11 cellular contexts compared by ENCODE assay signal in genomic region chr22:41541484-41541883, GRCh38. TPM values are rescaled to one million over a fixed set of nuclear protein-coding genes. Genes with fewer than 3 reads are reported as not detected.
A peak's percentile ranks its signal among the peaks of the same experiment; 100 is the strongest.
DNase-seq lines count a peak whose midpoint lies in the region; ATAC-seq, FAIRE-seq and TF ChIP-seq lines count a peak whose summit lies in the region.
"Had no signal": no experiment of that assay in that cellular context is flagged by ENCODE, and none has a peak within 500 bp of the region (broad histone marks: within the 10 kb centered on the region; RNA-seq: fewer than 3 reads in every experiment).

No MANE protein-coding gene starts in this region.

- DNase-seq in Caco-2 = no peak
- DNase-seq in NB4 (ENCODE audit: low read depth) = no peak
- DNase-seq in GM12878 (ENCODE audit: low read depth, low spot score) = no peak
- no peak for DNase-seq in nephron progenitor cell
- no peak for DNase-seq in activated CD4-positive, CD25-positive, alpha-beta regulatory T cell (lab: John Stamatoyannopoulos, UW)
- DNase-seq in Peyer's patch = no peak
- DNase-seq: cortex of kidney, kidney, T1000 had no signal

- H3K27ac Mint-ChIP-seq in Caco-2 (ENCODE audit: unreplicated experiment) (no peak overlapping the region), nephron progenitor cell (peak overlapping the region; percentile 49)

- H4K20me1 ChIP-seq in GM12878 (ENCODE audit: control insufficient read depth, insufficient read depth) = 0 out of 2 replicates have a peak, but pooled peaks cover 3% of the 10 kb centered on the region

- TF ChIP-seq RAD21 in GM12878 (IDR thresholded peaks at IDR 0.05; ENCODE audit: insufficient read depth, low read depth, low read length) = no peak

- H3K36me3 ChIP-seq in Caco-2 (ENCODE audit: control insufficient read depth, insufficient read depth, low read length) = no peaks in the 10 kb centered on the region; the same call in 1 of the 2 replicates
- peaks cover 7 to 11% of the 10 kb centered on the region in 2 experiments for H3K36me3 ChIP-seq in GM12878 (ENCODE audit: control insufficient read depth in 2 of 2, insufficient read depth in 2 of 2, low read length in 1 of 2)
- H3K36me3 ChIP-seq in Peyer's patch = no peaks in the 10 kb centered on the region

- H3K4me1 Mint-ChIP-seq in Caco-2 (ENCODE audit: low read depth, unreplicated experiment) (peaks cover 24% of the 10 kb centered on the region), nephron progenitor cell (peaks cover 50% of the 10 kb centered on the region)

- in situ Hi-C loops in GM12878 (cut with MboI) = no loop called here

- TF ChIP-seq CTCF in Caco-2 (IDR thresholded peaks at IDR 0.05; ENCODE audit: insufficient read depth in 1 of 2, low read depth in 1 of 2, low read length in 1 of 2, severe bottlenecking in 1 of 2, unreplicated experiment in 1 of 2) = no peak
- no peak for TF ChIP-seq CTCF in NB4 (IDR thresholded peaks at IDR 0.05; ENCODE audit: low read depth, low read length)
- no peak for TF ChIP-seq CTCF in GM12878 (IDR thresholded peaks at IDR 0.05 in 2 of 3, conservative IDR thresholded peaks at IDR 0.05 in 1 of 3; ENCODE audit: control insufficient read depth in 2 of 3, extremely low read depth in 1 of 3, insufficient read depth in 1 of 3, low read depth in 3 of 3, low read length in 3 of 3)
- no peak for TF ChIP-seq CTCF in nephron progenitor cell (IDR thresholded peaks at IDR 0.05)
- no peak for TF ChIP-seq CTCF in Peyer's patch (IDR thresholded peaks at IDR 0.05)

- H3K9me3 Mint-ChIP-seq in Caco-2 (ENCODE audit: unreplicated experiment) = no peaks in the 10 kb centered on the region
- H3K9me3 Mint-ChIP-seq in nephron progenitor cell = no peaks in the 10 kb centered on the region

- H3K36me3 Mint-ChIP-seq in Caco-2 (ENCODE audit: insufficient read depth, unreplicated experiment) = peaks cover 30% of the 10 kb centered on the region
- H3K36me3 Mint-ChIP-seq in nephron progenitor cell (ENCODE audit: low read depth) = peaks cover 19% of the 10 kb centered on the region

- 82% methylated on average over 3 of the region's 3 CpGs for WGBS in GM12878 (ENCODE audit: insufficient coverage, insufficient replicate concordance, low lambda C conversion rate, missing lambda C conversion rate)

- SMC1A ChIA-PET in GM12878 (lab: Charles Lee; ENCODE audit: uncharacterized antibody, unreplicated experiment) = interaction anchor here (1.2 to 2.8 kb wide), 4 partner anchors 38 to 56 kb away, joined by 3 to 15 read pairs (median 6); partner anchors contain the start of gene PMM1

- peak overlapping the region; percentile 8; the same call in 1 of the 2 replicates for H3K9ac ChIP-seq in GM12878 (ENCODE audit: control insufficient read depth, insufficient read depth, low read length)

- peak overlapping the region; percentile 68 for H3K4me2 ChIP-seq in GM12878 (ENCODE audit: control insufficient read depth, insufficient read depth)

- no peak overlapping the region for H3K27ac ChIP-seq in GM12878 (ENCODE audit: control insufficient read depth, insufficient read depth)
- H3K27ac ChIP-seq in Peyer's patch = no peak overlapping the region

- BruUV-seq in Caco-2 (replicated peaks; lab: Mats Ljungman, UMichigan) = no TSS peak
- BruUV-seq in GM12878 (replicated peaks; lab: Mats Ljungman, UMichigan) = no TSS peak

- no peak for TF ChIP-seq POLR2A in NB4 (IDR thresholded peaks at IDR 0.05; ENCODE audit: extremely low read depth, insufficient read length)
- TF ChIP-seq POLR2A in GM12878 (IDR thresholded peaks at IDR 0.05; ENCODE audit: low read depth, low read length) = no peak
- TF ChIP-seq POLR2A in Peyer's patch (IDR thresholded peaks at IDR 0.05) = no peak

- intact Hi-C loops in Caco-2 (cut with micrococcal nuclease; ENCODE audit: unreplicated experiment) (no loop called here), GM12878 (cut with micrococcal nuclease; ENCODE audit: unreplicated experiment) (loop anchor here (5.0 kb wide), 1 partner anchor 56 kb away; no protein-coding TSS in a partner anchor)

- H3K9me3 ChIP-seq in Caco-2 (no peaks in the 10 kb centered on the region), GM12878 (replicated peaks; ENCODE audit: control insufficient read depth, insufficient read depth, low read length) (no peaks in the 10 kb centered on the region), Peyer's patch (no peaks in the 10 kb centered on the region)

- no peak for TF ChIP-seq EP300 in GM12878 (IDR thresholded peaks at IDR 0.05; ENCODE audit: borderline replicate concordance in 1 of 2, control insufficient read depth in 1 of 2, low read depth in 2 of 2, low read length in 2 of 2)

- H3K27me3 Mint-ChIP-seq in Caco-2 (ENCODE audit: insufficient read depth, unreplicated experiment) (no peaks in the 10 kb centered on the region), nephron progenitor cell (ENCODE audit: low read depth, poor library complexity) (peaks cover 11% of the 10 kb centered on the region)

- H3K4me3 Mint-ChIP-seq in Caco-2 (ENCODE audit: unreplicated experiment) (peak overlapping the region; percentile 16), nephron progenitor cell (peak overlapping the region; percentile 8)

- POLR2A ChIA-PET in Caco-2 (lab: Charles Lee) = no interaction called here
- POLR2A ChIA-PET in GM12878 (lab: Charles Lee) = interaction anchor here (0.9 kb wide), 1 partner anchor 105 kb away, joined by 3 read pairs; no protein-coding TSS in a partner anchor

- RAD21 ChIA-PET in GM12878 (lab: Charles Lee; ENCODE audit: unreplicated experiment) = no interaction called here

- H3K27me3 ChIP-seq in Caco-2 (replicated peaks; ENCODE audit: control insufficient read depth, insufficient read depth, low read length) (no peaks in the 10 kb centered on the region), GM12878 (replicated peaks in 1 of 2; ENCODE audit: control insufficient read depth in 2 of 2, insufficient read depth in 2 of 2, low read length in 1 of 2) (no peaks in the 10 kb centered on the region), Peyer's patch (no peaks in the 10 kb centered on the region)

- ATAC-seq in GM12878 = no peak
- ATAC-seq in GM21381 (IDR thresholded peaks at IDR 0.05; ENCODE audit: unreplicated experiment) = no peak
- ATAC-seq: HCT116 had no signal

- peaks cover 42% of the 10 kb centered on the region for H3K79me2 ChIP-seq in GM12878 (ENCODE audit: control insufficient read depth, insufficient read depth, low read length)

- H3K4me3 ChIP-seq in Caco-2 (ENCODE audit: low read depth, low read length) = no peak overlapping the region
- peak overlapping the region; percentile 34 for H3K4me3 ChIP-seq in NB4 (ENCODE audit: low read depth, low read length)
- H3K4me3 ChIP-seq in GM12878 = peak overlapping the region; percentile 88
- H3K4me3 ChIP-seq in Peyer's patch = no peak overlapping the region

- FAIRE-seq in GM12878 (lab: Jason Lieb, UNC) = no peak
- FAIRE-seq: kidney had no signal

- CTCF ChIA-PET in Caco-2 (lab: Charles Lee) = interaction anchor here (0.5 kb wide), 1 partner anchor 66 kb away, joined by 6 read pairs; no protein-coding TSS in a partner anchor
- CTCF ChIA-PET in GM12878 (lab: Yijun Ruan, JAX) = interaction anchor here (1.0 to 5.0 kb wide), 5 partner anchors 9 to 138 kb away, joined by 3 to 46 read pairs (median 26); partner anchors contain the start of gene PMM1

- no peak overlapping the region for H2AFZ ChIP-seq in GM12878 (ENCODE audit: control insufficient read depth, low read depth, low read length)

- peaks cover 15% of the 10 kb centered on the region for H3K4me1 ChIP-seq in Caco-2
- no peaks in the 10 kb centered on the region for H3K4me1 ChIP-seq in GM12878 (ENCODE audit: control insufficient read depth, insufficient read depth, low read length)
- H3K4me1 ChIP-seq in Peyer's patch = peaks cover 0 to 35% (median 13%) of the 10 kb centered on the region in 4 donors

RNA-seq across cellular contexts. Expression of gene POLR3H, which starts 2.8 kb away (rescaled TPM):
- total RNA-seq in Caco-2 (2022) (42.2 and 45.4 TPM in 2 replicates), GM12878 (2014; rRNA removed) (10.0 and 12.2 TPM in 2 replicates), GM12878 (2014; rRNA removed; fragmentation: Illumina TruSeq; extraction: Trizol) (14.4 and 17.4 TPM in 2 replicates), GM12878 (2021) (36.6 and 40.9 TPM in 2 replicates), Peyer's patch (10 to 100 TPM in 3 of 4 donors, 1 to 10 TPM in 1; 9.5 to 14.9 (median 13.0) TPM)
- 25.4 and 28.9 TPM in 2 replicates for total RNA-seq in GM12878 (2013; cell fraction: nucleolus; rRNA removed)
- 5.4 TPM for polyA plus RNA-seq in GM12878 (2011; ENCODE audit: low read depth)
- polyA plus RNA-seq in GM12878 (2011; rRNA removed) (15.7 and 29.8 TPM in 2 replicates), GM12878 (2014; fragmentation: Illumina TruSeq; extraction: Trizol) (12.3 and 26.2 TPM in 2 replicates), GM12878 (2014; fragmentation: Nextera tagmentation; extraction: Ambion mirVana) (1 to 10 TPM; 3.5 to 5.8 TPM), GM12878 (2014; rRNA removed) (23.1 and 26.0 TPM in 2 replicates), GM12878 (2016; fragmentation: Nextera tagmentation; extraction: Ambion mirVana) (10 to 100 TPM; 58.7 to 62.7 TPM)
- 41.0 and 42.2 TPM in 2 replicates for polyA plus RNA-seq in GM12878 (2011; cell fraction: cytosol; rRNA removed)
- polyA plus RNA-seq in GM12878 (2011; cell fraction: nucleus; rRNA removed) = 23.0 and 31.0 TPM in 2 replicates
- polyA plus RNA-seq in GM12878 (2012) = 14.0 and 14.6 TPM in 2 replicates
- polyA minus RNA-seq in GM12878 (2011; rRNA and poly(A)+ RNA removed) = 23.0 and 37.8 TPM in 2 replicates
- 6.1 and 9.0 TPM in 2 replicates for polyA minus RNA-seq in GM12878 (2011; cell fraction: cytosol; rRNA and poly(A)+ RNA removed)
- 12.0 and 23.2 TPM in 2 replicates for polyA minus RNA-seq in GM12878 (2011; cell fraction: nucleus; rRNA and poly(A)+ RNA removed)

RNA-seq across cellular contexts. Expression of gene CSDC2, which starts 19.3 kb away (rescaled TPM):
- total RNA-seq in Caco-2 (2022) (0.37 and 0.41 TPM in 2 replicates), GM12878 (2014; rRNA removed) (not detected in 2 replicates), GM12878 (2014; rRNA removed; fragmentation: Illumina TruSeq; extraction: Trizol) (not detected in 2 replicates), GM12878 (2021) (0.08 and 0.13 TPM in 2 replicates), Peyer's patch (1 to 10 TPM in 1 of 4 donors, under 1 TPM in 1, not detected in 2; 0.80 to 1.5 TPM)
- not detected in 2 replicates for total RNA-seq in GM12878 (2013; cell fraction: nucleolus; rRNA removed)
- not detected for polyA plus RNA-seq in GM12878 (2011; ENCODE audit: low read depth)
- polyA plus RNA-seq in GM12878 (2011; rRNA removed) (not detected in 2 replicates), GM12878 (2014; fragmentation: Illumina TruSeq; extraction: Trizol) (not detected in 2 replicates), GM12878 (2014; fragmentation: Nextera tagmentation; extraction: Ambion mirVana) (not detected), GM12878 (2014; rRNA removed) (not detected in 2 replicates), GM12878 (2016; fragmentation: Nextera tagmentation; extraction: Ambion mirVana) (not detected)
- not detected in 2 replicates for polyA plus RNA-seq in GM12878 (2011; cell fraction: cytosol; rRNA removed)
- not detected in 2 replicates for polyA plus RNA-seq in GM12878 (2011; cell fraction: nucleus; rRNA removed)
- polyA plus RNA-seq in GM12878 (2012) = not detected in 2 replicates
- polyA minus RNA-seq in GM12878 (2011; rRNA and poly(A)+ RNA removed) = not detected in 2 replicates
- not detected in 2 replicates for polyA minus RNA-seq in GM12878 (2011; cell fraction: cytosol; rRNA and poly(A)+ RNA removed)
- polyA minus RNA-seq in GM12878 (2011; cell fraction: nucleus; rRNA and poly(A)+ RNA removed) = not detected in 2 replicates

RNA-seq across cellular contexts. Expression of gene PMM1, which starts 48.2 kb away (rescaled TPM):
- 27.8 and 29.6 TPM in 2 replicates for total RNA-seq in Caco-2 (2022)
- total RNA-seq in GM12878 (2013; cell fraction: nucleolus; rRNA removed) = 9.0 and 9.7 TPM in 2 replicates
- 10.2 and 11.1 TPM in 2 replicates for total RNA-seq in GM12878 (2014; rRNA removed)
- 8.1 and 8.2 TPM in 2 replicates for total RNA-seq in GM12878 (2014; rRNA removed; fragmentation: Illumina TruSeq; extraction: Trizol)
- total RNA-seq in GM12878 (2021) = 17.7 and 18.3 TPM in 2 replicates
- 16.7 TPM for polyA plus RNA-seq in GM12878 (2011; ENCODE audit: low read depth)
- 26.4 and 32.2 TPM in 2 replicates for polyA plus RNA-seq in GM12878 (2011; rRNA removed)
- 51.7 and 57.1 TPM in 2 replicates for polyA plus RNA-seq in GM12878 (2011; cell fraction: cytosol; rRNA removed)
- 47.0 and 51.2 TPM in 2 replicates for polyA plus RNA-seq in GM12878 (2011; cell fraction: nucleus; rRNA removed)
- 28.2 and 29.7 TPM in 2 replicates for polyA plus RNA-seq in GM12878 (2012)
- 6.2 and 12.2 TPM in 2 replicates for polyA plus RNA-seq in GM12878 (2014; fragmentation: Illumina TruSeq; extraction: Trizol)
- polyA plus RNA-seq in GM12878 (2014; fragmentation: Nextera tagmentation; extraction: Ambion mirVana) = 10 to 100 TPM; 10.5 to 16.1 TPM
- 22.3 and 22.6 TPM in 2 replicates for polyA plus RNA-seq in GM12878 (2014; rRNA removed)
- 10 to 100 TPM; 20.5 to 22.7 TPM for polyA plus RNA-seq in GM12878 (2016; fragmentation: Nextera tagmentation; extraction: Ambion mirVana)
- 12.6 and 26.4 TPM in 2 replicates for polyA minus RNA-seq in GM12878 (2011; rRNA and poly(A)+ RNA removed)
- polyA minus RNA-seq in GM12878 (2011; cell fraction: cytosol; rRNA and poly(A)+ RNA removed) = 7.5 and 16.2 TPM in 2 replicates
- polyA minus RNA-seq in GM12878 (2011; cell fraction: nucleus; rRNA and poly(A)+ RNA removed) = 10.6 and 15.4 TPM in 2 replicates
- total RNA-seq in Peyer's patch = 100 to 1,000 TPM in 3 of 4 donors, 10 to 100 TPM in 1; 63.5 to 139 (median 101) TPM

Comparison
In these comparisons a context has a peak if more than half of its experiments do, and no peak if none do; other contexts are left out.
1. H3K4me3 ChIP-seq: peak in NB4 (single experiment) and GM12878 (single experiment); none in Caco-2 (single experiment) and Peyer's patch (0 of 4).